21 cellular contexts compared by ENCODE assay signal in genomic region chr1:1976031-1976430, GRCh38. TPM values are rescaled to one million over a fixed set of nuclear protein-coding genes. Genes with fewer than 3 reads are reported as not detected.
A peak's percentile ranks its signal among the peaks of the same experiment; 100 is the strongest.
DNase-seq lines count a peak whose midpoint lies in the region; ATAC-seq and TF ChIP-seq lines count a peak whose summit lies in the region.
"Had no signal": no experiment of that assay in that cellular context is flagged by ENCODE, and none has a peak within 500 bp of the region (broad histone marks: within the 10 kb centered on the region; RNA-seq: fewer than 3 reads in every experiment).

No MANE protein-coding gene starts in this region.

- no peak overlapping the region for H3K27ac ChIP-seq in BLaER1 treated with 17β-estradiol and CSF1 and Interleukin-3, amounts not matched to agents 10 nM and 100 nM
- no peak overlapping the region for H3K27ac ChIP-seq in Karpas-422 (ENCODE audit: low read length)
- H3K27ac ChIP-seq: A549 had no signal

- H3K4me3 ChIP-seq in BLaER1 treated with 17β-estradiol and CSF1 and Interleukin-3, amounts not matched to agents 10 nM and 100 nM, result no peak overlapping the region
- H3K4me3 ChIP-seq in Karpas-422 (ENCODE audit: low read length), result no peak overlapping the region
- H3K4me3 ChIP-seq: A549, GM23338 had no signal

- ATAC-seq in GM21825 (IDR thresholded peaks at IDR 0.05; ENCODE audit: unreplicated experiment), result no peak
- ATAC-seq: A549, GM23338 had no signal

- H3K9me2 ChIP-seq in Karpas-422 (replicated peaks; ENCODE audit: insufficient read depth, low read length), result no peaks in the 10 kb centered on the region

- H3K4me1 Mint-ChIP-seq in neural crest cell, result peaks cover 7% of the 10 kb centered on the region
- H3K4me1 Mint-ChIP-seq: CD4-positive, alpha-beta memory T cell; GM23338 had no signal

- H3K27me3 ChIP-seq in BLaER1 treated with 17β-estradiol and CSF1 and Interleukin-3, amounts not matched to agents 10 nM and 100 nM, result no peaks in the 10 kb centered on the region; a peak in 1 of 22 replicates
- H3K27me3 ChIP-seq in Karpas-422 (ENCODE audit: low read length), result no peaks in the 10 kb centered on the region

- no peaks in the 10 kb centered on the region for H3K36me3 ChIP-seq in BLaER1 treated with 17β-estradiol and CSF1 and Interleukin-3, amounts not matched to agents 10 nM and 100 nM
- no peaks in the 10 kb centered on the region for H3K36me3 ChIP-seq in Karpas-422 (ENCODE audit: insufficient read depth, low read length)
- H3K36me3 ChIP-seq: BE2C had no signal

- no peaks in the 10 kb centered on the region for H3K27me3 Mint-ChIP-seq in neural crest cell (ENCODE audit: low read depth)

- no peaks in the 10 kb centered on the region; a peak in 1 of 22 replicates for H4K20me1 ChIP-seq in BLaER1 treated with 17β-estradiol and CSF1 and Interleukin-3, amounts not matched to agents 10 nM and 100 nM
- no peaks in the 10 kb centered on the region for H4K20me1 ChIP-seq in Karpas-422 (ENCODE audit: insufficient read depth, low read depth, low read length)

- H3K9ac ChIP-seq in BLaER1 treated with 17β-estradiol and CSF1 and Interleukin-3, amounts not matched to agents 10 nM and 100 nM, result no peak overlapping the region
- H3K9ac ChIP-seq in Karpas-422 (ENCODE audit: low read length), result no peak overlapping the region

- H3K4me1 ChIP-seq in BLaER1 treated with 17β-estradiol and CSF1 and Interleukin-3, amounts not matched to agents 10 nM and 100 nM, result peaks cover 23 to 54% (median 40%) of the 10 kb centered on the region in 10 experiments
- no peaks in the 10 kb centered on the region for H3K4me1 ChIP-seq in Karpas-422 (ENCODE audit: low read length)
- H3K4me1 ChIP-seq: A549, BE2C had no signal

- no peaks in the 10 kb centered on the region for H3K79me2 ChIP-seq in Karpas-422 (ENCODE audit: low read length)

- no peak overlapping the region for H3K4me3 Mint-ChIP-seq in neural crest cell
- H3K4me3 Mint-ChIP-seq: CD4-positive, alpha-beta memory T cell; GM23338; H9; HFFc6 had no signal

- peaks cover 6 to 17% (median 13%) of the 10 kb centered on the region in 11 experiments; a peak in 17 of 22 replicates for H3K9me3 ChIP-seq in BLaER1 treated with 17β-estradiol and CSF1 and Interleukin-3, amounts not matched to agents 10 nM and 100 nM (replicated peaks in 1 of 11)
- H3K9me3 ChIP-seq in Karpas-422 (ENCODE audit: low read length), result peaks cover 5% of the 10 kb centered on the region; the same call in 1 of the 2 replicates
- H3K9me3 ChIP-seq: A549 had no signal

- no peaks in the 10 kb centered on the region for H3K9me3 Mint-ChIP-seq in neural crest cell
- H3K9me3 Mint-ChIP-seq: CD4-positive, alpha-beta memory T cell had no signal

- no peak for TF ChIP-seq CTCF in neural crest cell (conservative IDR thresholded peaks at IDR 0.05)

- DNase-seq in Karpas-422 (peak; percentile 9), neural crest cell (ENCODE audit: low read depth, low spot score) (no peak), cerebellar cortex (ENCODE audit: low spot score) (no peak), hippocampal formation (lab: John Stamatoyannopoulos, UW) (no peak)
- DNase-seq: 8988T; ACHN; AML-193; BE2C; C1 segment of cervical spinal cord; Calu3; CD4-positive, alpha-beta memory T cell; COR-L47; DMS153; DND-41; H9; HFFc6 had no signal

- H3K36me3 Mint-ChIP-seq in neural crest cell (ENCODE audit: low read depth), result no peaks in the 10 kb centered on the region
- H3K36me3 Mint-ChIP-seq: CD4-positive, alpha-beta memory T cell had no signal

- H3K4me2 ChIP-seq in BLaER1 treated with 17β-estradiol and CSF1 and Interleukin-3, amounts not matched to agents 10 nM and 100 nM, result peak overlapping the region in 7 of 11 experiments; percentile 6 to 70 (median 7); a peak in 8 of 22 replicates
- H3K4me2 ChIP-seq in Karpas-422 (ENCODE audit: low read depth, low read length, poor library complexity, severe bottlenecking), result no peak overlapping the region
- H3K4me2 ChIP-seq: A549, GM23338 had no signal

- no peak overlapping the region for H2AFZ ChIP-seq in Karpas-422 (ENCODE audit: low read length)
- H2AFZ ChIP-seq: GM23338 had no signal

- peak overlapping the region; percentile 27 for H3K27ac Mint-ChIP-seq in neural crest cell (ENCODE audit: unreplicated experiment)
- H3K27ac Mint-ChIP-seq: CD4-positive, alpha-beta memory T cell; GM23338; H9; HFFc6 had no signal

RNA-seq across cellular contexts. Expression of gene CFAP74, which starts 27.6 kb away (rescaled TPM):
- total RNA-seq in Karpas-422 (2014; rRNA removed; shearing (Covaris generic); ENCODE audit: low replicate concordance), result not detected in 2 replicates
- 0.12 and 0.32 TPM in 2 replicates for total RNA-seq in neural crest cell
- total RNA-seq: Calu3; CD4-positive, alpha-beta memory T cell; GM23338; H4; HFFc6 had no signal

RNA-seq across cellular contexts. Expression of gene GABRD, which starts 43.1 kb away (rescaled TPM):
- not detected in 2 replicates for total RNA-seq in Karpas-422 (2014; rRNA removed; shearing (Covaris generic); ENCODE audit: low replicate concordance)
- total RNA-seq in neural crest cell, result 0.18 and 0.54 TPM in 2 replicates
- total RNA-seq: Calu3; CD4-positive, alpha-beta memory T cell; HFFc6 had no signal

RNA-seq across cellular contexts. Expression of gene TMEM52, which starts 57.0 kb away (rescaled TPM):
- not detected in 2 replicates for total RNA-seq in Karpas-422 (2014; rRNA removed; shearing (Covaris generic); ENCODE audit: low replicate concordance)
- total RNA-seq in neural crest cell, result 3.7 and 4.6 TPM in 2 replicates
